In the genomic region with DNA sequence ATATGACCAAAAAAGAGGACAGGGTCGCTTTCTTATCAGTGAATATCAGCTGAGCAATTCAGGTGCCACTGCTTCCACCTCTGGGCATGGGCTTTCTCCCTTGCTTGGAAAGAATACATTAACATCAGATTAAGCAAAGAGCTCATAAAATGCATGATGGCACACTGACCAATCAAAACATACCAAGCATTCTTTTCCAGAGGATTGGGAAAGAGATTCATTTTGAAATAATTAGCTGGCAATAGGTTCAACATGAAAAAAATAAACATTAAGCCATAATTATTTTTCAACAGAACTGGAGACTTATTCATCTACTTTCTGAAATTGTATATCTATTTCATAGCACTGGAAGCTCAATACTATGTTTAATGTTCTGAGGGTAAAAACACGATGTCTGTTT, we compare ENCODE assay signal across 15 cellular contexts. TPM values are rescaled to one million over a fixed set of nuclear protein-coding genes. Genes with fewer than 3 reads are reported as not detected.
DNase-seq lines count a peak whose midpoint lies in the region; ATAC-seq and TF ChIP-seq lines count a peak whose summit lies in the region.
"Had no signal": no experiment of that assay in that cellular context is flagged by ENCODE, and none has a peak within 500 bp of the region (broad histone marks: within the 10 kb centered on the region; RNA-seq: fewer than 3 reads in every experiment).

No MANE protein-coding gene starts in this region.

- CTCF ChIA-PET in SK-N-SH (lab: Yijun Ruan, JAX) = no interaction called here

- 0 out of 2 replicates have a peak overlapping the region, but pooled peaks have one; percentile 1 for H3K4me2 ChIP-seq in SK-N-SH
- peak overlapping the region; percentile 56 for H3K4me2 ChIP-seq in fibroblast of lung (ENCODE audit: extremely low read depth, insufficient read depth, low read length)

- H3K79me2 ChIP-seq in SK-N-SH (ENCODE audit: insufficient read depth) (no peaks in the 10 kb centered on the region), fibroblast of lung (ENCODE audit: control insufficient read depth, insufficient read depth, low read length) (no peaks in the 10 kb centered on the region)

- no peaks in the 10 kb centered on the region for H4K20me1 ChIP-seq in SK-N-SH (ENCODE audit: insufficient read depth)
- no peaks in the 10 kb centered on the region for H4K20me1 ChIP-seq in fibroblast of lung (ENCODE audit: control insufficient read depth, extremely low read depth, insufficient read depth, low read length)

- H3K9me3 ChIP-seq in SK-N-SH (0 out of 2 replicates have a peak, but pooled peaks cover 7% of the 10 kb centered on the region), fibroblast of lung (ENCODE audit: control insufficient read depth, insufficient read depth, low read depth, low read length) (no peaks in the 10 kb centered on the region)
- H3K9me3 ChIP-seq: sigmoid colon had no signal

- TF ChIP-seq CTCF in SK-N-SH (IDR thresholded peaks at IDR 0.05) (no peak), fibroblast of lung (conservative IDR thresholded peaks at IDR 0.05 in 1 of 2, IDR thresholded peaks at IDR 0.05 in 1 of 2; ENCODE audit: low read depth in 1 of 2, low read length in 2 of 2) (no peak)

- H3K27me3 ChIP-seq in SK-N-SH (ENCODE audit: insufficient read depth) = no peaks in the 10 kb centered on the region
- no peaks in the 10 kb centered on the region for H3K27me3 ChIP-seq in fibroblast of lung (ENCODE audit: control insufficient read depth, insufficient read depth, low read length)
- H3K27me3 ChIP-seq: sigmoid colon had no signal

- H3K36me3 ChIP-seq in SK-N-SH (replicated peaks in 1 of 2; ENCODE audit: control insufficient read depth in 1 of 2, insufficient read depth in 2 of 2, low read length in 1 of 2) (no peaks in the 10 kb centered on the region), fibroblast of lung (ENCODE audit: control insufficient read depth, insufficient read depth, low read length) (no peaks in the 10 kb centered on the region)
- H3K36me3 ChIP-seq: sigmoid colon had no signal

- H3K27ac Mint-ChIP-seq in natural killer cell treated with Interleukin-12 subunit alpha and Interleukin-12 subunit beta and Interleukin-15 and Interleukin-18, amount 100 ng/mL, for 72 hours = no peak overlapping the region
- H3K27ac Mint-ChIP-seq: activated naive CD4-positive, alpha-beta T cell treated with anti-CD3 and anti-CD28 coated beads, Interleukin-2, amount 50 U/mL, for 72 hours; CD4-positive, CD25-positive, alpha-beta regulatory T cell; dendritic cell treated with granulocyte-macrophage colony-stimulating factor and Interleukin-4, amounts not matched to agents 40 ng/mL and 50 ng/mL, for 4 days had no signal

- peaks cover 18% of the 10 kb centered on the region for H3F3A ChIP-seq in SK-N-SH (replicated peaks; ENCODE audit: insufficient read depth)

- WGBS in SK-N-SH (ENCODE audit: low lambda C conversion rate) = 76% methylated on average over 2 of the region's 2 CpGs

- DNase-seq in EL (peak; percentile 87), SK-N-SH (no peak), fibroblast of lung (ENCODE audit: low read depth in 2 of 2) (peak; percentile 81 to 86), renal cortical epithelial cell (ENCODE audit: low read depth) (peak; percentile 98), 8988T (no peak)
- no peak for DNase-seq in natural killer cell treated with Interleukin-12 subunit alpha and Interleukin-12 subunit beta and Interleukin-15 and Interleukin-18, amount 100 ng/mL, for 72 hours (ENCODE audit: low spot score)
- DNase-seq: activated CD8-positive, alpha-beta memory T cell treated with anti-CD3 and anti-CD28 coated beads, Interleukin-2, amount 50 U/mL, for 48 hours; CD4-positive, CD25-positive, alpha-beta regulatory T cell; GF-D8; sigmoid colon; stimulated activated naive CD4-positive, alpha-beta T cell treated with Interleukin-2 at 50 U/mL for 16 hours had no signal

- H3K27ac ChIP-seq in SK-N-SH (ENCODE audit: low read depth in 2 of 2, low read length in 1 of 2) (peak overlapping the region in 1 of 2 experiments; percentile 67; a peak in 2 of 4 replicates), fibroblast of lung (ENCODE audit: insufficient read depth, low read length) (no peak overlapping the region)
- H3K27ac ChIP-seq: sigmoid colon had no signal

- TF ChIP-seq RAD21 in SK-N-SH (IDR thresholded peaks at IDR 0.05; ENCODE audit: low read length) = no peak

- H3K9ac ChIP-seq in SK-N-SH (no peak overlapping the region), fibroblast of lung (ENCODE audit: insufficient read depth, low read length) (no peak overlapping the region)

- POLR2A ChIA-PET in SK-N-SH (lab: Yijun Ruan, JAX) = no interaction called here

- TF ChIP-seq EP300 in SK-N-SH (IDR thresholded peaks at IDR 0.05; ENCODE audit: borderline replicate concordance in 1 of 2, low read depth in 1 of 2, low read length in 1 of 2) = no peak

- H3K27me3 Mint-ChIP-seq in natural killer cell treated with Interleukin-12 subunit alpha and Interleukin-12 subunit beta and Interleukin-15 and Interleukin-18, amount 100 ng/mL, for 72 hours = peaks cover 16 to 21% of the 10 kb centered on the region in 2 donors
- H3K27me3 Mint-ChIP-seq: CD4-positive, CD25-positive, alpha-beta regulatory T cell; dendritic cell treated with granulocyte-macrophage colony-stimulating factor and Interleukin-4, amounts not matched to agents 40 ng/mL and 50 ng/mL, for 4 days had no signal

- no peak overlapping the region for H3K4me3 ChIP-seq in SK-N-SH (ENCODE audit: low read depth in 2 of 2, low read length in 1 of 2)
- H3K4me3 ChIP-seq in fibroblast of lung (replicated peaks in 1 of 4; ENCODE audit: control extremely low read depth in 1 of 4, insufficient read depth in 1 of 4, low read depth in 3 of 4, low read length in 4 of 4) = no peak overlapping the region
- H3K4me3 ChIP-seq: sigmoid colon had no signal

- H3K4me1 ChIP-seq in SK-N-SH (ENCODE audit: control insufficient read depth in 1 of 2, insufficient read depth in 2 of 2, low read depth in 1 of 2, low read length in 1 of 2) (peaks cover 3 to 13% of the 10 kb centered on the region in 2 experiments), fibroblast of lung (ENCODE audit: control insufficient read depth, extremely low read depth, insufficient read depth, low read length) (peaks cover 20% of the 10 kb centered on the region)

- H3K4me3 Mint-ChIP-seq in natural killer cell treated with Interleukin-12 subunit alpha and Interleukin-12 subunit beta and Interleukin-15 and Interleukin-18, amount 100 ng/mL, for 72 hours = no peak overlapping the region
- H3K4me3 Mint-ChIP-seq: CD4-positive, CD25-positive, alpha-beta regulatory T cell; dendritic cell treated with granulocyte-macrophage colony-stimulating factor and Interleukin-4, amounts not matched to agents 40 ng/mL and 50 ng/mL, for 4 days had no signal

- H3K4me1 Mint-ChIP-seq in natural killer cell treated with Interleukin-12 subunit alpha and Interleukin-12 subunit beta and Interleukin-15 and Interleukin-18, amount 100 ng/mL, for 72 hours (ENCODE audit: low read depth in 2 of 2) = peaks cover 0 to 4% of the 10 kb centered on the region in 2 donors

- peaks cover 5% of the 10 kb centered on the region for H3K36me3 Mint-ChIP-seq in natural killer cell treated with Interleukin-12 subunit alpha and Interleukin-12 subunit beta and Interleukin-15 and Interleukin-18, amount 100 ng/mL, for 72 hours
- H3K36me3 Mint-ChIP-seq: CD4-positive, CD25-positive, alpha-beta regulatory T cell had no signal

- H2AFZ ChIP-seq in SK-N-SH (ENCODE audit: low read depth) (no peak overlapping the region), fibroblast of lung (ENCODE audit: low read length) (no peak overlapping the region)

- peaks cover 8% of the 10 kb centered on the region for H3K9me3 Mint-ChIP-seq in natural killer cell treated with Interleukin-12 subunit alpha and Interleukin-12 subunit beta and Interleukin-15 and Interleukin-18, amount 100 ng/mL, for 72 hours
- H3K9me3 Mint-ChIP-seq: dendritic cell treated with granulocyte-macrophage colony-stimulating factor and Interleukin-4, amounts not matched to agents 40 ng/mL and 50 ng/mL, for 4 days had no signal

- ATAC-seq in natural killer cell treated with Interleukin-12 subunit alpha and Interleukin-12 subunit beta and Interleukin-15 and Interleukin-18, amount 100 ng/mL, for 72 hours = no peak
- ATAC-seq in GM18870 (IDR thresholded peaks at IDR 0.05; ENCODE audit: unreplicated experiment) (no peak), HG02840 (IDR thresholded peaks at IDR 0.05; ENCODE audit: low FRiP score, unreplicated experiment) (no peak)
- ATAC-seq: activated naive CD4-positive, alpha-beta T cell treated with anti-CD3 and anti-CD28 coated beads, Interleukin-2, amount 50 U/mL, for 72 hours had no signal

- H3K9me2 ChIP-seq in SK-N-SH = no peaks in the 10 kb centered on the region

TF ChIP-seq in SK-N-SH, 30 proteins besides CTCF, POLR2A, EP300 and RAD21:
- no peak for TF ChIP-seq ZBTB33 (IDR thresholded peaks at IDR 0.05; ENCODE audit: borderline replicate concordance, low read depth)
- peak; percentile 37; the same call in 1 of the 2 replicates for TF ChIP-seq TCF12 (IDR thresholded peaks at IDR 0.05)

RNA-seq across cellular contexts. Expression of gene TFAM, which starts 53.1 kb away (rescaled TPM):
- polyA plus RNA-seq in SK-N-SH (2012; rRNA removed) (13.0 and 19.6 TPM in 2 replicates), fibroblast of lung (14.9 and 20.1 TPM in 2 replicates)
- polyA plus RNA-seq in SK-N-SH (2012; cell fraction: cytosol; rRNA removed) = 16.7 and 18.9 TPM in 2 replicates
- 7.0 and 7.1 TPM in 2 replicates for polyA plus RNA-seq in SK-N-SH (2012; cell fraction: nucleus; rRNA removed)
- total RNA-seq in fibroblast of lung (19.5 and 21.1 TPM in 2 replicates), renal cortical epithelial cell (33.3 and 41.0 TPM in 2 replicates)
- 16.7 and 26.4 TPM in 2 replicates for polyA plus RNA-seq in fibroblast of lung (2012)
- 5.7 and 11.2 TPM in 2 replicates for polyA minus RNA-seq in fibroblast of lung (ENCODE audit: low replicate concordance)
- total RNA-seq in natural killer cell treated with Interleukin-12 subunit alpha and Interleukin-12 subunit beta and Interleukin-15 and Interleukin-18, amount 100 ng/mL, for 72 hours = 10 to 100 TPM; 59.6 to 84.9 TPM

Comparison
In these comparisons a context has a peak if more than half of its experiments do, and no peak if none do; other contexts are left out.
1. DNase-seq: peak in EL (single experiment), fibroblast of lung (2 of 2) and renal cortical epithelial cell (single experiment); none in SK-N-SH (single experiment), natural killer cell treated with Interleukin-12 subunit alpha and Interleukin-12 subunit beta and Interleukin-15 and Interleukin-18, amount 100 ng/mL, for 72 hours (single experiment) and 8988T (single experiment).